9 cellular contexts compared by ENCODE assay signal in genomic region chr2:138712212-138712979, GRCh38.
DNase-seq lines count a peak whose midpoint lies in the region; ATAC-seq and TF ChIP-seq lines count a peak whose summit lies in the region.
"Had no signal": no experiment of that assay in that cellular context is flagged by ENCODE, and none has a peak within 500 bp of the region (broad histone marks: within the 10 kb centered on the region; RNA-seq: fewer than 3 reads in every experiment).

No MANE protein-coding gene starts in this region.

- no peak for TF ChIP-seq CTCF in mesothelial cell of epicardium (IDR thresholded peaks at IDR 0.05; ENCODE audit: unreplicated experiment)

- H3K4me1 ChIP-seq in mesenchymal stem cell (ENCODE audit: control insufficient read depth, insufficient read depth, low read depth, low read length) = peaks cover 4% of the 10 kb centered on the region

- peaks cover 16% of the 10 kb centered on the region for H3K4me1 Mint-ChIP-seq in mesothelial cell of epicardium

- no peak overlapping the region for H3K4me3 Mint-ChIP-seq in mesothelial cell of epicardium

- no peak overlapping the region for H3K9ac ChIP-seq in mesenchymal stem cell (ENCODE audit: low read length)

- no peaks in the 10 kb centered on the region for H3K36me3 ChIP-seq in mesenchymal stem cell (ENCODE audit: control insufficient read depth in 1 of 2, insufficient read depth in 2 of 2, low read depth in 1 of 2, low read length in 2 of 2)

- no peak overlapping the region for H3K14ac ChIP-seq in mesenchymal stem cell (ENCODE audit: low read length in 2 of 2)

- in situ Hi-C loops in KBM-7 (cut with MboI; ENCODE audit: low pct_unique_long_range_greater_than_20kb, low sequenced_read_pairs) = no loop called here

- no peak overlapping the region for H2BK15ac ChIP-seq in mesenchymal stem cell (ENCODE audit: low read depth, poor library complexity, severe bottlenecking)

- no peaks in the 10 kb centered on the region for H3K79me1 ChIP-seq in mesenchymal stem cell (replicated peaks; ENCODE audit: low read length, poor library complexity, severe bottlenecking)

- H3K4me2 ChIP-seq in mesenchymal stem cell (ENCODE audit: low read length, poor library complexity, severe bottlenecking) = no peak overlapping the region

- no peak overlapping the region for H3K27ac Mint-ChIP-seq in mesothelial cell of epicardium

- ATAC-seq in GM18873 (IDR thresholded peaks at IDR 0.05; ENCODE audit: low FRiP score, unreplicated experiment) = peak; percentile 93
- peak; percentile 93 for ATAC-seq in HG02588 (IDR thresholded peaks at IDR 0.05; ENCODE audit: unreplicated experiment)

- no peak overlapping the region for H2BK5ac ChIP-seq in mesenchymal stem cell (ENCODE audit: low read depth, low read length, poor library complexity, severe bottlenecking)

- no peak overlapping the region for H2AFZ ChIP-seq in mesenchymal stem cell (ENCODE audit: low read depth, low read length)

- peaks cover 7% of the 10 kb centered on the region for H3K9me3 Mint-ChIP-seq in mesothelial cell of epicardium

- H2AK5ac ChIP-seq in mesenchymal stem cell (ENCODE audit: low read length, severe bottlenecking) = no peak overlapping the region

- H2BK120ac ChIP-seq in mesenchymal stem cell (ENCODE audit: low read depth, low read length) = no peak overlapping the region

- no peak overlapping the region for H3K4ac ChIP-seq in mesenchymal stem cell (ENCODE audit: low read depth in 1 of 2, low read length in 2 of 2)

- H3K27me3 ChIP-seq in mesenchymal stem cell (ENCODE audit: control insufficient read depth in 1 of 2, insufficient read depth in 1 of 2, low read length in 2 of 2) = no peaks in the 10 kb centered on the region

- 34% methylated on average over 2 of the region's 4 CpGs for WGBS in mesenchymal stem cell

- no peak overlapping the region for H3K27ac ChIP-seq in mesenchymal stem cell (ENCODE audit: low read length, poor library complexity, severe bottlenecking)

- H3K4me3 ChIP-seq in mesenchymal stem cell (ENCODE audit: insufficient read depth in 1 of 2, low read depth in 1 of 2, low read length in 2 of 2) = no peak overlapping the region

- no peaks in the 10 kb centered on the region for H3K36me3 Mint-ChIP-seq in mesothelial cell of epicardium

- no peaks in the 10 kb centered on the region for H3K27me3 Mint-ChIP-seq in mesothelial cell of epicardium (ENCODE audit: low read depth)

- DNase-seq in HK-2 (ENCODE audit: unreplicated experiment) (peak; percentile 7), mesenchymal stem cell (peak; percentile 56), superior temporal gyrus (ENCODE audit: extremely low spot score) (no peak), mesothelial cell of epicardium (ENCODE audit: low spot score in 2 of 2, unreplicated experiment in 2 of 2) (no peak), hypothalamus (lab: John Stamatoyannopoulos, UW) (no peak), KBM-7 (no peak)
- DNase-seq: NCI-H510A treated with DMSO at 0.1 percent for 48 hours had no signal

- H3K18ac ChIP-seq in mesenchymal stem cell (ENCODE audit: low read depth in 1 of 2, low read length in 2 of 2) = no peak overlapping the region

- no peaks in the 10 kb centered on the region for H3K9me3 ChIP-seq in mesenchymal stem cell (ENCODE audit: control insufficient read depth, low read length)

- no peak overlapping the region for H4K91ac ChIP-seq in mesenchymal stem cell (ENCODE audit: low read length)

- H2BK12ac ChIP-seq in mesenchymal stem cell (ENCODE audit: low read length in 2 of 2) = no peak overlapping the region

- H3K23ac ChIP-seq in mesenchymal stem cell (ENCODE audit: low read length in 2 of 2) = no peak overlapping the region

- no peak overlapping the region for H4K8ac ChIP-seq in mesenchymal stem cell (ENCODE audit: low read length)

Comparison
In these comparisons a context has a peak if more than half of its experiments do, and no peak if none do; other contexts are left out.
1. DNase-seq: peak in HK-2 (single experiment) and mesenchymal stem cell (single experiment); none in superior temporal gyrus (single experiment), mesothelial cell of epicardium (0 of 2), hypothalamus (0 of 51) and KBM-7 (single experiment).